Comparison of ENCODE assay signal across 22 cellular contexts in genomic region chr7:147997636-147998035, GRCh38.
"Had no signal": no experiment of that assay in that cellular context is flagged by ENCODE, and none has a peak within 500 bp of the region (broad histone marks: within the 10 kb centered on the region; RNA-seq: fewer than 3 reads in every experiment).

No MANE protein-coding gene starts in this region.

- H3K9me3 ChIP-seq: ovary, psoas muscle, right lobe of liver, sigmoid colon, stomach, tibial artery, transverse colon, upper lobe of right lung, vagina had no signal

- H3K27ac ChIP-seq: neural progenitor cell, ovary, parathyroid adenoma, psoas muscle, right lobe of liver, sigmoid colon, stomach, tibial artery, transverse colon, upper lobe of right lung, vagina had no signal

- H3K4me1 ChIP-seq: neural progenitor cell, parathyroid adenoma, psoas muscle, right lobe of liver, sigmoid colon, stomach, tibial artery, transverse colon, upper lobe of right lung, vagina had no signal

- H3K27me3 ChIP-seq: neural progenitor cell, ovary, right lobe of liver, sigmoid colon, stomach, tibial artery, transverse colon, upper lobe of right lung, vagina had no signal

- DNase-seq: natural killer cell; occipital lobe; ovary; posterior cingulate gyrus; psoas muscle; right cardiac atrium; right lobe of liver; sigmoid colon; small intestine; stimulated activated CD4-positive, alpha-beta T cell treated with anti-CD3 and anti-CD28 coated beads, Interleukin-15, amount 100 ng/mL, for 24 hours; stimulated activated CD4-positive, alpha-beta T cell treated with anti-CD3 and anti-CD28 coated beads, Interleukin-2, amount 100 ng/mL, for 24 hours; stimulated activated CD4-positive, alpha-beta T cell treated with anti-CD3 and anti-CD28 coated beads, Interleukin-2, amount 100 ng/mL, for 48 hours; stimulated activated CD4-positive, alpha-beta T cell treated with anti-CD3 and anti-CD28 coated beads, Interleukin-4, amount 100 ng/mL, for 24 hours; stimulated activated naive B cell treated with anti-CD40 and anti-IgM and Interleukin-4, amounts not matched to agents 10 μg/mL and 1 μg/mL and 100 μg/mL, for 72 hours; stimulated activated naive CD4-positive, alpha-beta T cell treated with Interleukin-2 at 50 U/mL for 16 hours; stomach; tibial artery; transverse colon; upper lobe of right lung had no signal

- H3K36me3 ChIP-seq: neural progenitor cell, ovary, right lobe of liver, sigmoid colon, stomach, tibial artery, transverse colon, upper lobe of right lung, vagina had no signal

- H3K4me3 ChIP-seq: neural progenitor cell, ovary, psoas muscle, right lobe of liver, sigmoid colon, stomach, tibial artery, transverse colon, upper lobe of right lung, vagina had no signal
